Comparison of ENCODE assay signal across 8 cellular contexts in the genomic region with DNA sequence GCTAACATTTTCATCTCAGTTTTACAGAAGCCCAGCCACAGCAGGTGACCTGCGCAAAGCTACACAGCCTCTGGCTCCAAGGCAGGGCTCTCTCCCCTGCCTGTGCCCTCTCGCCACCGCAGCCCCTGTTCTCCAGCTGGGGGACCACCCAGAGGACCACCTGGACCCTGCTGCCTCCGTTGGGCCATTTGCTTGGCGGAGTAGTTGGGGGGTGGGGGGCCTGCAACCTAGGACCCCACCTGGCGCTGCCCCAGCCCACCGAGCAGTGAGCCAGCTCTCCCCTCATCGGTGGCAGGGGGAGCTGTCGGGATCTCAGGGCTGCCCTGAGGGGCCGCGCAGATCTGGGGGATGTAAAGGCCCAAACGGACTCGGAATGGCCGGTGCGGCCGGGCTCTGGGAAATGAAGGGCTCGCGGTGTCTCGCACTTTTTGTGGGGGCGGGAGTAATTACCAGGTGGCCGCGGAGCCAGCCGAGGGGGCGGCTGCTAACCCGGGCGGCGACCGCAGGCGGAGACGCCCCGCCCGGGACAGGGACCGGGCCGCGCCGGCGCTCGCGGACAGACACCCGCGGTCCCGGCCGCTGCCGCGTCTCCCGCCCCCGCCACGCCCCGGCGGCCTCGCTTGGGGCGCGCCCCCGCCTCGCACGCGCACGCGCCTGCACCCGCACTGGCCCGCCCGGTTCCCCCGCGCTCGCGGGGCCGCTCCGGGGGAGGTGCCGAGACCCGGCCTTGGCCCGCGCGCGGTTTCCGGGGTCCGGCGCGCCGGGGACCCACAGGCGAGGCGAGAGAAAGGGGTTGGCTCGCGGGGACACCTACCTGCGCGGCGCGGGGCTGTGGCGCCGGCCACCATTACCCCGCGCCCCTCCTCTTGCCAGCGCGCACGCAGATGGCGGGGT. TPM values are rescaled to one million over a fixed set of nuclear protein-coding genes. Genes with fewer than 3 reads are reported as not detected.
DNase-seq lines count a peak whose midpoint lies in the region; ATAC-seq and TF ChIP-seq lines count a peak whose summit lies in the region.

No MANE protein-coding gene starts in this region.

- H3K36me3 Mint-ChIP-seq in Caco-2 (ENCODE audit: insufficient read depth, unreplicated experiment) (no peaks in the 10 kb centered on the region), naive B cell (no peaks in the 10 kb centered on the region)
- peaks cover 38% of the 10 kb centered on the region for H3K36me3 Mint-ChIP-seq in activated CD4-positive, alpha-beta T cell treated with anti-CD3 and anti-CD28 coated beads, Interleukin-2, amount 10 ng/mL, durations not matched to agents 7 days and 5 days (ENCODE audit: low read depth)

- H3K9me3 Mint-ChIP-seq in Caco-2 (ENCODE audit: unreplicated experiment) (no peaks in the 10 kb centered on the region), naive B cell (peaks cover 0 to 2% (median 0%) of the 10 kb centered on the region in 7 donors)
- H3K9me3 Mint-ChIP-seq in activated CD4-positive, alpha-beta T cell treated with anti-CD3 and anti-CD28 coated beads, Interleukin-2, amount 10 ng/mL, durations not matched to agents 7 days and 5 days: no peaks in the 10 kb centered on the region

- DNase-seq in Caco-2: peak in 1 of 2 experiments; percentile 61
- DNase-seq in activated CD4-positive, alpha-beta T cell treated with anti-CD3 and anti-CD28 coated beads, Interleukin-2, amount 10 ng/mL, durations not matched to agents 7 days and 5 days: peak; percentile 46
- DNase-seq in epithelial cell of esophagus (ENCODE audit: low read depth): no peak
- peak; percentile 49 for DNase-seq in naive B cell
- no peak for DNase-seq in NAMALWA (ENCODE audit: low spot score)
- no peak for DNase-seq in medulla oblongata (ENCODE audit: extremely low spot score)

- H3K4me1 Mint-ChIP-seq in Caco-2 (ENCODE audit: low read depth, unreplicated experiment) (no peaks in the 10 kb centered on the region), naive B cell (peaks cover 36 to 56% (median 48%) of the 10 kb centered on the region in 3 donors)
- H3K4me1 Mint-ChIP-seq in activated CD4-positive, alpha-beta T cell treated with anti-CD3 and anti-CD28 coated beads, Interleukin-2, amount 10 ng/mL, durations not matched to agents 7 days and 5 days: peaks cover 84% of the 10 kb centered on the region

- H3K4me3 Mint-ChIP-seq in Caco-2 (ENCODE audit: unreplicated experiment) (peak overlapping the region; percentile 67), naive B cell (peak overlapping the region; percentile 71 to 92 (median 85))
- peak overlapping the region; percentile 43 for H3K4me3 Mint-ChIP-seq in activated CD4-positive, alpha-beta T cell treated with anti-CD3 and anti-CD28 coated beads, Interleukin-2, amount 10 ng/mL, durations not matched to agents 7 days and 5 days

- peak in 1 of 2 experiments; percentile 31 for TF ChIP-seq CTCF in Caco-2 (IDR thresholded peaks at IDR 0.05; ENCODE audit: insufficient read depth in 1 of 2, low read depth in 1 of 2, low read length in 1 of 2, severe bottlenecking in 1 of 2, unreplicated experiment in 1 of 2)
- TF ChIP-seq CTCF in epithelial cell of esophagus (IDR thresholded peaks at IDR 0.05; ENCODE audit: insufficient read depth, low read depth, low read length, missing control alignments): no peak

- H3K4me1 ChIP-seq in Caco-2: peaks cover 10% of the 10 kb centered on the region

- no TSS peak for BruUV-seq in Caco-2 (replicated peaks; lab: Mats Ljungman, UMichigan)

- H3K4me3 ChIP-seq in Caco-2 (ENCODE audit: low read depth, low read length): peak overlapping the region; percentile 51
- H3K4me3 ChIP-seq in epithelial cell of esophagus (ENCODE audit: low read length): peak overlapping the region; percentile 49

- POLR2A ChIA-PET in Caco-2 (lab: Charles Lee): interaction anchor here (0.6 kb wide), 2 partner anchors 14 to 138 kb away, joined by 3 read pairs; no protein-coding TSS in a partner anchor
- POLR2A ChIA-PET in activated CD4-positive, alpha-beta T cell treated with anti-CD3 and anti-CD28 coated beads, Interleukin-2, amount 10 ng/mL, durations not matched to agents 7 days and 5 days (lab: Charles Lee): no interaction called here

- H3K27ac Mint-ChIP-seq in Caco-2 (ENCODE audit: unreplicated experiment): no peak overlapping the region
- peak overlapping the region; percentile 96 for H3K27ac Mint-ChIP-seq in activated CD4-positive, alpha-beta T cell treated with anti-CD3 and anti-CD28 coated beads, Interleukin-2, amount 10 ng/mL, durations not matched to agents 7 days and 5 days
- H3K27ac Mint-ChIP-seq in naive B cell: peak overlapping the region in 3 of 6 donors; percentile 34 to 90 (median 63)

- no peaks in the 10 kb centered on the region for H3K9me3 ChIP-seq in Caco-2

- no peaks in the 10 kb centered on the region for H3K27me3 ChIP-seq in Caco-2 (replicated peaks; ENCODE audit: control insufficient read depth, insufficient read depth, low read length)

- CTCF ChIA-PET in Caco-2 (lab: Charles Lee): interaction anchor here (0.8 kb wide), 1 partner anchor 350 kb away, joined by 3 read pairs; no protein-coding TSS in a partner anchor
- CTCF ChIA-PET in activated CD4-positive, alpha-beta T cell treated with anti-CD3 and anti-CD28 coated beads, Interleukin-2, amount 10 ng/mL, durations not matched to agents 7 days and 5 days (lab: Charles Lee): interaction anchor here (1.0 to 1.6 kb wide), 4 partner anchors 9 to 80 kb away, joined by 3 to 7 read pairs (median 3); no protein-coding TSS in a partner anchor

- intact Hi-C loops in Caco-2 (cut with micrococcal nuclease; ENCODE audit: unreplicated experiment): no loop called here

- H3K36me3 ChIP-seq in Caco-2 (ENCODE audit: control insufficient read depth, insufficient read depth, low read length): no peaks in the 10 kb centered on the region

- ATAC-seq in HG02798 (IDR thresholded peaks at IDR 0.05; ENCODE audit: poor library complexity, unreplicated experiment): peak; percentile 44
- ATAC-seq in naive B cell (ENCODE audit: low read depth in 2 of 2): peak; percentile 50 to 56
- no peak for ATAC-seq in HG03565 (IDR thresholded peaks at IDR 0.05; ENCODE audit: unreplicated experiment)

- H3K27me3 Mint-ChIP-seq in Caco-2 (ENCODE audit: insufficient read depth, unreplicated experiment) (no peaks in the 10 kb centered on the region), naive B cell (no peaks in the 10 kb centered on the region)
- H3K27me3 Mint-ChIP-seq in activated CD4-positive, alpha-beta T cell treated with anti-CD3 and anti-CD28 coated beads, Interleukin-2, amount 10 ng/mL, durations not matched to agents 7 days and 5 days: no peaks in the 10 kb centered on the region

RNA-seq across cellular contexts. Expression of a gene that starts 8.6 kb away (rescaled TPM):
- 0.14 TPM in 2 replicates for total RNA-seq in Caco-2 (2022)
- total RNA-seq in activated CD4-positive, alpha-beta T cell treated with anti-CD3 and anti-CD28 coated beads, Interleukin-2, amount 10 ng/mL, durations not matched to agents 7 days and 5 days: 10 to 100 TPM; 32.7 to 33.0 TPM
- polyA plus RNA-seq in naive B cell (ENCODE audit: low read depth in 6 of 6): under 1 TPM in 5 of 6 donors, not detected in 1; 0.11 to 0.58 (median 0.23) TPM

Comparison
In these comparisons a context has a peak if more than half of its experiments do, and no peak if none do; other contexts are left out.
1. DNase-seq: peak in activated CD4-positive, alpha-beta T cell treated with anti-CD3 and anti-CD28 coated beads, Interleukin-2, amount 10 ng/mL, durations not matched to agents 7 days and 5 days (single experiment) and naive B cell (single experiment); none in epithelial cell of esophagus (single experiment), NAMALWA (single experiment) and medulla oblongata (single experiment).
2. RNA of a gene that starts 8.6 kb away (total RNA-seq): 32.7 to 33.0 TPM in activated CD4-positive, alpha-beta T cell treated with anti-CD3 and anti-CD28 coated beads, Interleukin-2, amount 10 ng/mL, durations not matched to agents 7 days and 5 days; 0.14 TPM in Caco-2; every median in the first group is over 10 times any median in the second.
3. Peak in every context shown above with its lines, with median percentiles within 50 percentile points of each other: H3K4me3 Mint-ChIP-seq.